11 cellular contexts compared by ENCODE assay signal in the genomic region with DNA sequence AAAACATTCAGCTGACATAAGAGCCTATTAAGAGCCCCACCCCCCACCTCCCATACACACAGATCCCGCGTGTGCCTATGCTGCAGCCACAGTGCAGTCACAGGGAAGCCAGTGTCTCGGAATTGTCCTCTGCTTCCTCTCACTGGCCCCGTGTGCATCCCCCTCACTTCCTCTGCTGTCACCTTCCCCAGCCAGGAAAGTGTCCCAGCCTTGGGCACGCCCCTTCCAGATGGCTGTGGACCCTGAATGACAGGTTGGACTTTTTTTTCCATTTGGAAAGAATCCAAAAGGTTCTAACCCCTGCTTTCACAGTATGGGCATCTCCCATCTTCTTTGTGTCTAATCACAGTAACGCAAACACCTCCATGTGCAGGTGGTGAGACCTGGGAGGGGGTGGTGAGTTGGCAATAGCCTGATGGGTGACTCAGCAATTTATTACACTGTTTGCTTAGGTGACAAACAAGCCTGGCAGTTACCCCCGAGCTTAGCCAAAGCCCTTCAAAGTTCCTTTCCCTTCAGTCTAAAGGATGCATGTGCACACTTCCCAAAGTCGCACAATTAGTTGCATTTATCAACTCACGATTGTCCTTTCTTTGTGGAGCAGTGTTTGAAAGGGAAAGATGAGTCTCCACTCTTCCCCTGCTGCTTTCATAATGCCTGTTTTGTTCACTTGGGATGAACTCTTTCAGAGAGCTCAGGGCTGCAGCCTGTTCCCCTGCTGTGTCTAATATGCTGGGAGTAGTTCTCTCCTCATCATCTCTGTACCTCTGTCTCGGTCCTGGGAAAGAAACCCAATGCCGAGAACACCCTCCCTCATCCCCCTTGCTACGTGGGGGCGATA.
A peak's percentile ranks its signal among the peaks of the same experiment; 100 is the strongest.
DNase-seq lines count a peak whose midpoint lies in the region; ATAC-seq, FAIRE-seq and TF ChIP-seq lines count a peak whose summit lies in the region.
"Had no signal": no experiment of that assay in that cellular context is flagged by ENCODE, and none has a peak within 500 bp of the region (broad histone marks: within the 10 kb centered on the region; RNA-seq: fewer than 3 reads in every experiment).

No MANE protein-coding gene starts in this region.

- H3K4me1 ChIP-seq in HepG2 (ENCODE audit: insufficient read depth, low read length), result peaks cover 38% of the 10 kb centered on the region

- peak; percentile 59 for FAIRE-seq in HepG2 (lab: Jason Lieb, UNC)

- H3K9ac ChIP-seq in HepG2 (ENCODE audit: insufficient read depth, low read depth, low read length), result no peak overlapping the region

- POLR2A ChIA-PET in HepG2 (lab: Yijun Ruan, JAX), result interaction anchor here (0.9 kb wide), 1 partner anchor 228 kb away, joined by 3 read pairs; no protein-coding TSS in a partner anchor

- H3K4me3 ChIP-seq in HepG2 (replicated peaks in 1 of 3; ENCODE audit: insufficient read depth in 1 of 3, low read depth in 2 of 3, low read length in 3 of 3), result no peak overlapping the region
- H3K4me3 ChIP-seq: prostate gland, suprapubic skin had no signal

- no peak overlapping the region for H3K4me2 ChIP-seq in HepG2 (ENCODE audit: low read depth, low read length)

- DNase-seq in Caki2 (ENCODE audit: low read depth), result peak; percentile 38
- peak; percentile 93 for DNase-seq in NCI-H1105 (lab: John Stamatoyannopoulos, UW)
- peak; percentile 80 to 81 for DNase-seq in SHP77 (lab: John Stamatoyannopoulos, UW)
- DNase-seq in HepG2 (ENCODE audit: low spot score), result peak; percentile 65
- no peak for DNase-seq in activated T-cell treated with anti-CD3 and anti-CD28 coated beads, Interleukin-2, amount 50 U/mL, for 48 hours
- DNase-seq in iPS-NIHi11 (ENCODE audit: low spot score), result no peak

- no peaks in the 10 kb centered on the region for H3K9me3 ChIP-seq in HepG2 (ENCODE audit: low read length)
- H3K9me3 ChIP-seq: prostate gland, suprapubic skin had no signal

- H3K27ac ChIP-seq in HepG2 (ENCODE audit: extremely low read length, insufficient read depth, low read length), result no peak overlapping the region
- H3K27ac ChIP-seq: prostate gland, suprapubic skin had no signal

- in situ Hi-C loops in Caki2 (cut with HindIII; ENCODE audit: low pct_unique_long_range_greater_than_20kb, low sequenced_read_pairs), result no loop called here
- in situ Hi-C loops in HepG2 (cut with HindIII; ENCODE audit: extremely low pct_ligation_motif_present, low pct_unique_long_range_greater_than_20kb), result no loop called here

- WGBS in HepG2 (ENCODE audit: low lambda C conversion rate), result 73% methylated on average over 13 of the region's 13 CpGs

- TF ChIP-seq CTCF in HepG2 (CRISPR knock-in tag; IDR thresholded peaks at IDR 0.05), result no peak

- intact Hi-C loops in HepG2 (cut with micrococcal nuclease; ENCODE audit: unreplicated experiment), result no loop called here

- ATAC-seq in HepG2, result 0 out of 3 replicates have a peak, but pooled peaks have one; percentile 9
- no peak for ATAC-seq in GM18867 (IDR thresholded peaks at IDR 0.05; ENCODE audit: unreplicated experiment)
- ATAC-seq in HG02623 (IDR thresholded peaks at IDR 0.05; ENCODE audit: unreplicated experiment), result no peak
- ATAC-seq: activated CD4-positive, CD25-positive, alpha-beta regulatory T cell treated with anti-CD3 and anti-CD28 coated beads, Interleukin-2, amount 50 U/mL, for 24 hours had no signal

- CTCF ChIA-PET in HepG2 (lab: Yijun Ruan, JAX; ENCODE audit: low intra/inter-chr PET ratio, low total read pairs), result no interaction called here

- no peaks in the 10 kb centered on the region for H3K79me2 ChIP-seq in HepG2 (ENCODE audit: insufficient read depth, low read length)

- no peaks in the 10 kb centered on the region for H3K27me3 ChIP-seq in HepG2 (ENCODE audit: control insufficient read depth in 1 of 2, insufficient read depth in 2 of 2, low read length in 2 of 2)
- H3K27me3 ChIP-seq: suprapubic skin had no signal

- no peak for TF ChIP-seq RAD21 in HepG2 (CRISPR knock-in tag; IDR thresholded peaks at IDR 0.05)

- no peaks in the 10 kb centered on the region for H4K20me1 ChIP-seq in HepG2 (ENCODE audit: insufficient read depth, low read length)

- TF ChIP-seq EP300 in HepG2 (IDR thresholded peaks at IDR 0.05; ENCODE audit: low read depth in 2 of 2, low read length in 2 of 2), result peak in 1 of 2 experiments; percentile 32; a peak in 1 of 4 replicates
- no peak for TF ChIP-seq EP300 in HepG2 (CRISPR knock-in tag; IDR thresholded peaks at IDR 0.05; ENCODE audit: borderline replicate concordance)

- BruUV-seq in HepG2 (replicated peaks; lab: Mats Ljungman, UMichigan), result no TSS peak

- TF ChIP-seq POLR2A in HepG2 (IDR thresholded peaks at IDR 0.05; ENCODE audit: insufficient read depth in 1 of 2, low read depth in 2 of 2, low read length in 2 of 2), result no peak

- H3K36me3 ChIP-seq in HepG2 (replicated peaks in 1 of 2; ENCODE audit: control insufficient read depth in 1 of 2, insufficient read depth in 2 of 2, low read length in 2 of 2), result no peaks in the 10 kb centered on the region
- H3K36me3 ChIP-seq: prostate gland had no signal

- H2AFZ ChIP-seq in HepG2 (ENCODE audit: low read length), result no peak overlapping the region

TF ChIP-seq in HepG2, 621 proteins besides CTCF, POLR2A, EP300 and RAD21 (continues in another document):
- TF ChIP-seq, protein P1, sequence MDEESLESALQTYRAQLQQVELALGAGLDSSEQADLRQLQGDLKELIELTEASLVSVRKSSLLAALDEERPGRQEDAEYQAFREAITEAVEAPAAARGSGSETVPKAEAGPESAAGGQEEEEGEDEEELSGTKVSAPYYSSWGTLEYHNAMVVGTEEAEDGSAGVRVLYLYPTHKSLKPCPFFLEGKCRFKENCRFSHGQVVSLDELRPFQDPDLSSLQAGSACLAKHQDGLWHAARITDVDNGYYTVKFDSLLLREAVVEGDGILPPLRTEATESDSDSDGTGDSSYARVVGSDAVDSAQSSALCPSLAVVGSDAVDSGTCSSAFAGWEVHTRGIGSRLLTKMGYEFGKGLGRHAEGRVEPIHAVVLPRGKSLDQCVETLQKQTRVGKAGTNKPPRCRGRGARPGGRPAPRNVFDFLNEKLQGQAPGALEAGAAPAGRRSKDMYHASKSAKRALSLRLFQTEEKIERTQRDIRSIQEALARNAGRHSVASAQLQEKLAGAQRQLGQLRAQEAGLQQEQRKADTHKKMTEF (CRISPR knock-in tag; IDR thresholded peaks at IDR 0.05), result no peak
- TF ChIP-seq TARDBP (CRISPR knock-in tag; IDR thresholded peaks at IDR 0.05), result 0 out of 2 replicates have a peak, but pooled peaks have one; percentile 18
- no peak for TF ChIP-seq BHLHE40 (IDR thresholded peaks at IDR 0.05; ENCODE audit: low read length)
- TF ChIP-seq ZNF660 (CRISPR knock-in tag; IDR thresholded peaks at IDR 0.05; ENCODE audit: borderline replicate concordance, low read depth), result no peak
- no peak for TF ChIP-seq HDAC6 (IDR thresholded peaks at IDR 0.05; ENCODE audit: low read depth, low read length)
- TF ChIP-seq, protein P2, sequence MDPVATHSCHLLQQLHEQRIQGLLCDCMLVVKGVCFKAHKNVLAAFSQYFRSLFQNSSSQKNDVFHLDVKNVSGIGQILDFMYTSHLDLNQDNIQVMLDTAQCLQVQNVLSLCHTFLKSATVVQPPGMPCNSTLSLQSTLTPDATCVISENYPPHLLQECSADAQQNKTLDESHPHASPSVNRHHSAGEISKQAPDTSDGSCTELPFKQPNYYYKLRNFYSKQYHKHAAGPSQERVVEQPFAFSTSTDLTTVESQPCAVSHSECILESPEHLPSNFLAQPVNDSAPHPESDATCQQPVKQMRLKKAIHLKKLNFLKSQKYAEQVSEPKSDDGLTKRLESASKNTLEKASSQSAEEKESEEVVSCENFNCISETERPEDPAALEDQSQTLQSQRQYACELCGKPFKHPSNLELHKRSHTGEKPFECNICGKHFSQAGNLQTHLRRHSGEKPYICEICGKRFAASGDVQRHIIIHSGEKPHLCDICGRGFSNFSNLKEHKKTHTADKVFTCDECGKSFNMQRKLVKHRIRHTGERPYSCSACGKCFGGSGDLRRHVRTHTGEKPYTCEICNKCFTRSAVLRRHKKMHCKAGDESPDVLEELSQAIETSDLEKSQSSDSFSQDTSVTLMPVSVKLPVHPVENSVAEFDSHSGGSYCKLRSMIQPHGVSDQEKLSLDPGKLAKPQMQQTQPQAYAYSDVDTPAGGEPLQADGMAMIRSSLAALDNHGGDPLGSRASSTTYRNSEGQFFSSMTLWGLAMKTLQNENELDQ (CRISPR knock-in tag; IDR thresholded peaks at IDR 0.05; ENCODE audit: borderline replicate concordance), result no peak
- no peak for TF ChIP-seq ZNF460 (CRISPR knock-in tag; IDR thresholded peaks at IDR 0.05; ENCODE audit: borderline replicate concordance)
- no peak for TF ChIP-seq ATRX (CRISPR knock-in tag; IDR thresholded peaks at IDR 0.05; ENCODE audit: borderline replicate concordance)
- TF ChIP-seq SAP130 (CRISPR knock-in tag; IDR thresholded peaks at IDR 0.05; ENCODE audit: low read depth), result peak; percentile 46
- TF ChIP-seq ZNF605 (CRISPR knock-in tag; IDR thresholded peaks at IDR 0.05), result no peak
- no peak for TF ChIP-seq HOXA9 (CRISPR knock-in tag; IDR thresholded peaks at IDR 0.05; ENCODE audit: borderline replicate concordance)
- no peak for TF ChIP-seq ZNF841 (CRISPR knock-in tag; IDR thresholded peaks at IDR 0.05; ENCODE audit: borderline replicate concordance)
- TF ChIP-seq E2F1 (CRISPR knock-in tag; IDR thresholded peaks at IDR 0.05), result no peak
- no peak for TF ChIP-seq CHCHD3 (CRISPR knock-in tag; IDR thresholded peaks at IDR 0.05)
- no peak for TF ChIP-seq RFX1 (IDR thresholded peaks at IDR 0.05)
- TF ChIP-seq ZNF121 (CRISPR knock-in tag; IDR thresholded peaks at IDR 0.05), result no peak
- no peak for TF ChIP-seq ZNF451 (CRISPR knock-in tag; IDR thresholded peaks at IDR 0.05)
- TF ChIP-seq NFE2 (CRISPR knock-in tag; IDR thresholded peaks at IDR 0.05), result peak; percentile 74; the same call in 1 of the 2 replicates
- TF ChIP-seq ZNF230 (CRISPR knock-in tag; IDR thresholded peaks at IDR 0.05), result no peak

Comparison
In these comparisons a context has a peak if more than half of its experiments do, and no peak if none do; other contexts are left out.
1. DNase-seq: peak in Caki2 (single experiment), NCI-H1105 (single experiment), SHP77 (2 of 2) and HepG2 (single experiment); none in activated T-cell treated with anti-CD3 and anti-CD28 coated beads, Interleukin-2, amount 50 U/mL, for 48 hours (0 of 2) and iPS-NIHi11 (single experiment).